Comparison of ENCODE assay signal across 23 cellular contexts in the genomic region with DNA sequence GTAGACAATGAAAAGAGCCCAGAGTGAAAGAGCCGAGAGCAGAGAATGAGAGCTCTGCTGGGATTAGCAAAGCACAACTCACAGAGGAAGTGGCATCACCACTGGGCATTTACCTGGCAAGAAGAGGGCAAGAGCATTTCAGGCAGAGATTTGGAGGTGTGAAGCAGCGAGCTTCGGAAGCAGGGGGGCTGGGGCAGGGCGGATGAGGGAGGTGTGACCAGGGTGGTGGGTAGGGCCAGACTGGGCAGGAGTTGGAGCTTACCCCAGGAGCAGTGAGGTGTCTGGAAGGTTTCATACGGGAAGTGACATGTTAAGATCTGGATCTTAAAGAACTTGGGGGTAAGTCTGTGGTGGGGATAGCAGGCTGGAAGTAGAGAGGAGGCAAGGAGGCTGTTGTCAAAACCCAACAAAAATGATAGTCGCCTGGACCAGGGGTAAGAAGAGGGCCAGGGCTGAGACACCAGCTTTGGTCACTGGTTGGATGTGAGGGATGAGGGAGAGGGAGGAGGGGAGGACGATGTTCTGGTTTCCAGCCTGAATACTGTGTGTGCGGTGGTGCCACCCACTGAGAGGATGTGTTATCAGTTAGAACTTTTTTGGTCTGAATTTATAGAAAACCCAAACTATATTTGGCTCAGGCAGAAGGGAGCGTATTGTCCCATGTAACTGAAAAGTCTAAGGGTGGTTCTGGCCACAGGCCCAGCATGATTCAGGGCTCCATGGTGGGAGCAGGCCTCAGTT. TPM values are rescaled to one million over a fixed set of nuclear protein-coding genes. Genes with fewer than 3 reads are reported as not detected.
"Had no signal": no experiment of that assay in that cellular context is flagged by ENCODE, and none has a peak within 500 bp of the region (broad histone marks: within the 10 kb centered on the region; RNA-seq: fewer than 3 reads in every experiment).

No MANE protein-coding gene starts in this region.

- H3K9me3 Mint-ChIP-seq: activated naive CD4-positive, alpha-beta T cell treated with anti-CD3 and anti-CD28 coated beads, Interleukin-2, amount 50 U/mL, for 24 hours; natural killer cell had no signal

- H3K4me3 Mint-ChIP-seq: activated naive CD4-positive, alpha-beta T cell treated with anti-CD3 and anti-CD28 coated beads, Interleukin-2, amount 50 U/mL, for 24 hours; natural killer cell had no signal

- H3K36me3 ChIP-seq: adrenal gland, brain microvascular endothelial cell, right atrium auricular region, transverse colon, vagina had no signal

- ATAC-seq: gastroesophageal sphincter, left ventricle myocardium superior, natural killer cell, psoas muscle had no signal

- H3K27ac ChIP-seq: adrenal gland, ascending aorta, brain microvascular endothelial cell, esophagus squamous epithelium, gastroesophageal sphincter, psoas muscle, right atrium auricular region, stomach, transverse colon, vagina had no signal

- DNase-seq: activated gamma-delta T cell treated with Interleukin-2 at 50 U/mL for 16 hours; activated T-cell treated with anti-CD3 and anti-CD28 coated beads, Interleukin-2, amount 50 U/mL, for 1 hour; brain microvascular endothelial cell; caudate nucleus; esophagus squamous epithelium; hypothalamus; left ventricle myocardium superior; mammary epithelial cell; midbrain; natural killer cell; psoas muscle; stimulated activated CD4-positive, alpha-beta T cell treated with anti-CD3 and anti-CD28 coated beads, Interleukin-1b, Interleukin-23, amount 100 ng/mL, for 48 hours; stomach; transverse colon had no signal

- H3K36me3 Mint-ChIP-seq: activated naive CD4-positive, alpha-beta T cell treated with anti-CD3 and anti-CD28 coated beads, Interleukin-2, amount 50 U/mL, for 24 hours; natural killer cell had no signal

- H3K4me3 ChIP-seq: adrenal gland, ascending aorta, esophagus squamous epithelium, gastroesophageal sphincter, psoas muscle, right atrium auricular region, stomach, transverse colon, vagina had no signal

- H3K27me3 ChIP-seq: adrenal gland, ascending aorta, right atrium auricular region, vagina had no signal

- H3K27ac Mint-ChIP-seq: activated naive CD4-positive, alpha-beta T cell treated with anti-CD3 and anti-CD28 coated beads, Interleukin-2, amount 50 U/mL, for 24 hours; natural killer cell had no signal

- H3K9me3 ChIP-seq: adrenal gland, ascending aorta, esophagus squamous epithelium, gastroesophageal sphincter, psoas muscle, right atrium auricular region, stomach, transverse colon, vagina had no signal

RNA-seq across cellular contexts. Expression of a gene that starts 5.2 kb away (rescaled TPM):
- total RNA-seq: left ventricle myocardium superior; natural killer cell; osteocyte; T-helper 2 cell treated with Interferon-gamma antibody and Interleukin-4, amounts not matched to agents 100 ng/mL and 5 ng/mL, for 36 hours; temporal lobe had no signal
- polyA plus RNA-seq: mammary epithelial cell had no signal
